26 cellular contexts compared by ENCODE assay signal in genomic region chr2:240147382-240147781, GRCh38. TPM values are rescaled to one million over a fixed set of nuclear protein-coding genes. Genes with fewer than 3 reads are reported as not detected.
"Had no signal": no experiment of that assay in that cellular context is flagged by ENCODE, and none has a peak within 500 bp of the region (broad histone marks: within the 10 kb centered on the region; RNA-seq: fewer than 3 reads in every experiment).

No MANE protein-coding gene starts in this region.

- ATAC-seq: esophagus mucosa; left lung; natural killer cell; sciatic nerve; stimulated activated effector memory CD8-positive, alpha-beta T cell treated with anti-CD3 and anti-CD28 coated beads, Interleukin-12 subunit alpha, Interleukin-12 subunit beta, amount 100 ng/mL, for 72 hours; stimulated activated naive CD8-positive, alpha-beta T cell treated with anti-CD3 and anti-CD28 coated beads, Interleukin-15, amount 100 ng/mL, for 72 hours had no signal

- FAIRE-seq: endothelial cell of umbilical vein, small intestine, TTC549 had no signal

- H3K4me3 Mint-ChIP-seq: activated naive CD4-positive, alpha-beta T cell treated with anti-CD3 and anti-CD28 coated beads for 36 hours; natural killer cell; stimulated activated effector memory CD8-positive, alpha-beta T cell treated with anti-CD3 and anti-CD28 coated beads, Interleukin-12 subunit alpha, Interleukin-12 subunit beta, amount 100 ng/mL, for 72 hours; stimulated activated naive CD8-positive, alpha-beta T cell treated with anti-CD3 and anti-CD28 coated beads, Interleukin-15, amount 100 ng/mL, for 72 hours had no signal

- H3K9me3 Mint-ChIP-seq: natural killer cell; stimulated activated effector memory CD8-positive, alpha-beta T cell treated with anti-CD3 and anti-CD28 coated beads, Interleukin-12 subunit alpha, Interleukin-12 subunit beta, amount 100 ng/mL, for 72 hours had no signal

- H3K27ac ChIP-seq: left lung, parathyroid adenoma, tibial artery, WERI-Rb-1 had no signal

- DNase-seq: activated CD4-positive, alpha-beta T cell treated with anti-CD3 and anti-CD28 coated beads, Interleukin-2, amount 50 U/mL, for 4 hours; activated CD4-positive, CD25-positive, alpha-beta regulatory T cell treated with anti-CD3 and anti-CD28 coated beads, Interleukin-2, amount 50 U/mL, for 72 hours; activated effector memory CD4-positive, alpha-beta T cell treated with Interleukin-2 at 50 U/mL for 16 hours; activated naive CD4-positive, alpha-beta T cell treated with anti-CD3 and anti-CD28 coated beads for 36 hours; activated T-cell treated with anti-CD3 and anti-CD28 coated beads, Interleukin-2, amount 50 U/mL, for 48 hours; effector memory CD4-positive, alpha-beta T cell; foreskin melanocyte; hippocampal formation; kidney glomerular epithelial cell; midbrain; natural killer cell; small intestine; stimulated activated CD4-positive, alpha-beta T cell treated with anti-CD3 and anti-CD28 coated beads, Interleukin-2, amount 100 ng/mL, for 24 hours; stimulated activated naive CD8-positive, alpha-beta T cell treated with anti-CD3 and anti-CD28 coated beads, Interleukin-15, amount 100 ng/mL, for 72 hours; tibial artery; WERI-Rb-1 had no signal

- H3K4me1 ChIP-seq: left lung, parathyroid adenoma had no signal

- H3K4me3 ChIP-seq: left lung, tibial artery had no signal

- H3K27ac Mint-ChIP-seq: activated naive CD4-positive, alpha-beta T cell treated with anti-CD3 and anti-CD28 coated beads for 36 hours; natural killer cell; stimulated activated effector memory CD8-positive, alpha-beta T cell treated with anti-CD3 and anti-CD28 coated beads, Interleukin-12 subunit alpha, Interleukin-12 subunit beta, amount 100 ng/mL, for 72 hours; stimulated activated naive CD8-positive, alpha-beta T cell treated with anti-CD3 and anti-CD28 coated beads, Interleukin-15, amount 100 ng/mL, for 72 hours had no signal

- H3K9me3 ChIP-seq: left lung, tibial artery had no signal

- H3K36me3 ChIP-seq: left lung, tibial artery, WERI-Rb-1 had no signal

- H3K36me3 Mint-ChIP-seq: natural killer cell; stimulated activated effector memory CD8-positive, alpha-beta T cell treated with anti-CD3 and anti-CD28 coated beads, Interleukin-12 subunit alpha, Interleukin-12 subunit beta, amount 100 ng/mL, for 72 hours had no signal

- H3K4me1 Mint-ChIP-seq: stimulated activated naive CD8-positive, alpha-beta T cell treated with anti-CD3 and anti-CD28 coated beads, Interleukin-15, amount 100 ng/mL, for 72 hours had no signal

RNA-seq across cellular contexts. Expression of gene OTOS, which starts 6.9 kb away (rescaled TPM):
- total RNA-seq: activated naive CD4-positive, alpha-beta T cell treated with anti-CD3 and anti-CD28 coated beads for 36 hours; cardiac septum; dermis microvascular lymphatic vessel endothelial cell; endothelial cell of umbilical vein; esophagus mucosa; left lung; lung microvascular endothelial cell; natural killer cell; sciatic nerve had no signal
- polyA plus RNA-seq: endothelial cell of umbilical vein, small intestine had no signal
